Comparison of ENCODE assay signal across 9 cellular contexts in genomic region chr3:142993958-142994442, GRCh38. TPM values are rescaled to one million over a fixed set of nuclear protein-coding genes. Genes with fewer than 3 reads are reported as not detected.
A peak's percentile ranks its signal among the peaks of the same experiment; 100 is the strongest.
DNase-seq lines count a peak whose midpoint lies in the region; ATAC-seq and FAIRE-seq lines count a peak whose summit lies in the region.
"Had no signal": no experiment of that assay in that cellular context is flagged by ENCODE, and none has a peak within 500 bp of the region (broad histone marks: within the 10 kb centered on the region; RNA-seq: fewer than 3 reads in every experiment).

No MANE protein-coding gene starts in this region.

- DNase-seq in NCI-H146 treated with DMSO at 0.1 percent for 48 hours (lab: John Stamatoyannopoulos, UW; ENCODE audit: unreplicated experiment) (peak; percentile 61), astrocyte of the hippocampus (ENCODE audit: low read depth, low spot score) (peak; percentile 83), immature natural killer cell (peak; percentile 31 to 51 (median 47))
- peak; percentile 56 for DNase-seq in T-helper 2 cell treated with Interferon-gamma antibody and Interleukin-4, amounts not matched to agents 5 μg/mL and 100 μg/mL, for 36 hours (ENCODE audit: low spot score)
- peak; percentile 42 to 44 for DNase-seq in stimulated activated CD4-positive, alpha-beta T cell treated with anti-CD3 and anti-CD28 coated beads, Interleukin-1b, Interleukin-23, amount 100 ng/mL, for 4 hours (ENCODE audit: low read depth in 2 of 2)

- H3K36me3 Mint-ChIP-seq in T-helper 2 cell treated with Interferon-gamma antibody and Interleukin-4, amounts not matched to agents 5 μg/mL and 100 μg/mL, for 36 hours (ENCODE audit: low read depth), result no peaks in the 10 kb centered on the region
- no peaks in the 10 kb centered on the region for H3K36me3 Mint-ChIP-seq in immature natural killer cell

- no peaks in the 10 kb centered on the region for H3K9me3 Mint-ChIP-seq in T-helper 2 cell treated with Interferon-gamma antibody and Interleukin-4, amounts not matched to agents 5 μg/mL and 100 μg/mL, for 36 hours
- H3K9me3 Mint-ChIP-seq in immature natural killer cell, result no peaks in the 10 kb centered on the region

- peaks cover 22% of the 10 kb centered on the region for H3K27me3 Mint-ChIP-seq in T-helper 2 cell treated with Interferon-gamma antibody and Interleukin-4, amounts not matched to agents 5 μg/mL and 100 μg/mL, for 36 hours (ENCODE audit: low read depth)
- peaks cover 2 to 9% (median 4%) of the 10 kb centered on the region in 3 donors for H3K27me3 Mint-ChIP-seq in immature natural killer cell (ENCODE audit: low read depth in 3 of 3)

- FAIRE-seq in G401.6 (lab: Jason Lieb, UNC), result peak; percentile 94

- ATAC-seq in HG02678 (IDR thresholded peaks at IDR 0.05; ENCODE audit: unreplicated experiment) (peak; percentile 57), GM19324 (IDR thresholded peaks at IDR 0.05; ENCODE audit: low FRiP score, unreplicated experiment) (no peak)

- H3K27ac Mint-ChIP-seq in T-helper 2 cell treated with Interferon-gamma antibody and Interleukin-4, amounts not matched to agents 5 μg/mL and 100 μg/mL, for 36 hours, result no peak overlapping the region
- H3K27ac Mint-ChIP-seq in immature natural killer cell, result no peak overlapping the region
- H3K27ac Mint-ChIP-seq: dendritic cell treated with granulocyte-macrophage colony-stimulating factor and Interleukin-4, amounts not matched to agents 40 ng/mL and 50 ng/mL, for 4 days had no signal

- H3K4me1 Mint-ChIP-seq in T-helper 2 cell treated with Interferon-gamma antibody and Interleukin-4, amounts not matched to agents 5 μg/mL and 100 μg/mL, for 36 hours (ENCODE audit: low read depth), result peaks cover 4% of the 10 kb centered on the region
- no peaks in the 10 kb centered on the region for H3K4me1 Mint-ChIP-seq in immature natural killer cell

- no peak overlapping the region for H3K4me3 Mint-ChIP-seq in T-helper 2 cell treated with Interferon-gamma antibody and Interleukin-4, amounts not matched to agents 5 μg/mL and 100 μg/mL, for 36 hours
- H3K4me3 Mint-ChIP-seq in immature natural killer cell, result no peak overlapping the region
- H3K4me3 Mint-ChIP-seq: dendritic cell treated with granulocyte-macrophage colony-stimulating factor and Interleukin-4, amounts not matched to agents 40 ng/mL and 50 ng/mL, for 4 days had no signal

RNA-seq across cellular contexts. Expression of gene U2SURP, which starts 7.4 kb away (rescaled TPM):
- polyA plus RNA-seq in immature natural killer cell, result 100 to 1,000 TPM in 1 of 3 donors, 10 to 100 TPM in 2; 82.7 to 120 (median 86.0) TPM

RNA-seq across cellular contexts. Expression of gene PAQR9, which starts 30.5 kb away (rescaled TPM):
- polyA plus RNA-seq in immature natural killer cell, result not detected
